In the genomic region with DNA sequence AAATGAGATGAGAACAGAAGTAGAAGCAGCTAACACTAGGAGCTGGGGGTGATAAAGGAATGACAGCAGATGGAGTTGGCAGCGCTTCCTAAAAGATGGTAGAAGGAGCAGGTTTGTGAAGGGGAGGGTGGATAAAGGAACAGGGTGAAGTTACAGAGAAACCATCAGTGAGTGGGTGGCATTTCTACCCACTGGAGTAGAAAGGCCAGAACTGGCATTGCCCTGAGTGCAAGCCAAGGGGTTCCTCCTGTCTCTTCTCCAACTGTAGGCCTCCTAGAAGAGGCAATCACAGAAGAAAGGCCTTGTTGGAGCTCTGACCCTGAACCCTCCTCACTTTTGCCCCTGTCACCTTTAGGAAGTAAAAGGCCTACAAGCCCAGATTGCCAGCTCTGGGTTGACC, we compare ENCODE assay signal across 19 cellular contexts. TPM values are rescaled to one million over a fixed set of nuclear protein-coding genes. Genes with fewer than 3 reads are reported as not detected.
DNase-seq lines count a peak whose midpoint lies in the region; ATAC-seq, FAIRE-seq and TF ChIP-seq lines count a peak whose summit lies in the region.
"Had no signal": no experiment of that assay in that cellular context is flagged by ENCODE, and none has a peak within 500 bp of the region (broad histone marks: within the 10 kb centered on the region; RNA-seq: fewer than 3 reads in every experiment).

No MANE protein-coding gene starts in this region.

- CTCF ChIA-PET in A549 (lab: Yijun Ruan, JAX) (interaction anchor here (0.6 to 9.8 kb wide), 23 partner anchors 10 to 224 kb away, joined by 3 to 112 read pairs (median 9); a partner anchor contains a TSS), Panc1 (lab: Charles Lee) (interaction anchor here (0.6 to 1.5 kb wide), 5 partner anchors 26 to 66 kb away, joined by 4 to 10 read pairs (median 5); a partner anchor contains a TSS)
- CTCF ChIA-PET in activated CD4-positive, alpha-beta memory T cell treated with anti-CD3 and anti-CD28 coated beads for 36 hours (lab: Charles Lee), result interaction anchor here (1.0 to 3.7 kb wide), 5 partner anchors 12 to 81 kb away, joined by 3 to 37 read pairs (median 6); no protein-coding TSS in a partner anchor

- no peak for TF ChIP-seq RAD21 in A549 (conservative IDR thresholded peaks at IDR 0.05 in 1 of 2, IDR thresholded peaks at IDR 0.05 in 1 of 2)

- TF ChIP-seq CTCF in A549 (IDR thresholded peaks at IDR 0.05) (no peak), Panc1 (IDR thresholded peaks at IDR 0.05) (no peak)

- peaks cover 3% of the 10 kb centered on the region for H3K4me1 Mint-ChIP-seq in activated CD4-positive, alpha-beta memory T cell treated with anti-CD3 and anti-CD28 coated beads for 36 hours (ENCODE audit: low read depth)
- H3K4me1 Mint-ChIP-seq in T-helper 2 cell treated with Interferon-gamma antibody and Interleukin-4, amounts not matched to agents 5 μg/mL and 100 μg/mL, for 36 hours (ENCODE audit: low read depth), result peaks cover 1% of the 10 kb centered on the region
- H3K4me1 Mint-ChIP-seq in activated T-cell treated with anti-CD3 and anti-CD28 coated beads, Interleukin-2, amount 50 U/mL, for 24 hours (ENCODE audit: low read depth), result peaks cover 8% of the 10 kb centered on the region

- 47% methylated on average over 1 of the region's 1 CpG for WGBS in A549 (ENCODE audit: missing lambda C conversion rate)

- no peak overlapping the region for H3K27ac Mint-ChIP-seq in activated CD4-positive, alpha-beta memory T cell treated with anti-CD3 and anti-CD28 coated beads for 36 hours
- H3K27ac Mint-ChIP-seq in T-helper 2 cell treated with Interferon-gamma antibody and Interleukin-4, amounts not matched to agents 5 μg/mL and 100 μg/mL, for 36 hours, result no peak overlapping the region
- no peak overlapping the region for H3K27ac Mint-ChIP-seq in activated T-cell treated with anti-CD3 and anti-CD28 coated beads, Interleukin-2, amount 50 U/mL, for 24 hours
- H3K27ac Mint-ChIP-seq: natural killer cell treated with Interleukin-12 subunit alpha and Interleukin-12 subunit beta and Interleukin-15 and Interleukin-18, amount 100 ng/mL, for 72 hours had no signal

- in situ Hi-C loops in Panc1 (cut with HindIII; ENCODE audit: low pct_unique_long_range_greater_than_20kb, low sequenced_read_pairs), result no loop called here

- no peak for DNase-seq in A549 (ENCODE audit: low read depth in 1 of 2, low spot score in 1 of 2)
- DNase-seq in Panc1 (ENCODE audit: low read depth, low spot score), result no peak
- DNase-seq in epithelial cell of prostate (ENCODE audit: low read depth, low spot score), result no peak
- no peak for DNase-seq in activated CD4-positive, alpha-beta memory T cell treated with anti-CD3 and anti-CD28 coated beads for 36 hours
- DNase-seq in stimulated activated CD4-positive, alpha-beta T cell treated with anti-CD3 and anti-CD28 coated beads, Interleukin-1b, Interleukin-23, amount 100 ng/mL, for 48 hours, result no peak
- no peak for DNase-seq in T-helper 2 cell treated with Interferon-gamma antibody and Interleukin-4, amounts not matched to agents 5 μg/mL and 100 μg/mL, for 36 hours (ENCODE audit: low spot score)
- DNase-seq in activated T-cell treated with anti-CD3 and anti-CD28 coated beads, Interleukin-2, amount 50 U/mL, for 24 hours, result no peak
- DNase-seq: activated gamma-delta T cell treated with Interleukin-2 at 50 U/mL for 16 hours; NCI-H2171 treated with DMSO at 0.1 percent for 48 hours; NK-92 treated with Interleukin-12 subunit alpha and Interleukin-12 subunit beta, amount 100 ng/mL, for 24 hours; sigmoid colon; stimulated activated CD4-positive, alpha-beta T cell treated with anti-CD3 and anti-CD28 coated beads, Interleukin-4, amount 100 ng/mL, for 4 hours had no signal

- peak overlapping the region; percentile 99 for H3K9ac ChIP-seq in mucosa of stomach (ENCODE audit: low read length)

- no peak overlapping the region for H3K4me3 Mint-ChIP-seq in activated CD4-positive, alpha-beta memory T cell treated with anti-CD3 and anti-CD28 coated beads for 36 hours
- H3K4me3 Mint-ChIP-seq in T-helper 2 cell treated with Interferon-gamma antibody and Interleukin-4, amounts not matched to agents 5 μg/mL and 100 μg/mL, for 36 hours, result no peak overlapping the region
- H3K4me3 Mint-ChIP-seq in activated T-cell treated with anti-CD3 and anti-CD28 coated beads, Interleukin-2, amount 50 U/mL, for 24 hours, result no peak overlapping the region
- H3K4me3 Mint-ChIP-seq: natural killer cell treated with Interleukin-12 subunit alpha and Interleukin-12 subunit beta and Interleukin-15 and Interleukin-18, amount 100 ng/mL, for 72 hours had no signal

- H3K36me3 Mint-ChIP-seq in activated CD4-positive, alpha-beta memory T cell treated with anti-CD3 and anti-CD28 coated beads for 36 hours, result no peaks in the 10 kb centered on the region
- no peaks in the 10 kb centered on the region for H3K36me3 Mint-ChIP-seq in T-helper 2 cell treated with Interferon-gamma antibody and Interleukin-4, amounts not matched to agents 5 μg/mL and 100 μg/mL, for 36 hours (ENCODE audit: low read depth)
- H3K36me3 Mint-ChIP-seq in activated T-cell treated with anti-CD3 and anti-CD28 coated beads, Interleukin-2, amount 50 U/mL, for 24 hours (ENCODE audit: low read depth), result no peaks in the 10 kb centered on the region
- H3K36me3 Mint-ChIP-seq: natural killer cell treated with Interleukin-12 subunit alpha and Interleukin-12 subunit beta and Interleukin-15 and Interleukin-18, amount 100 ng/mL, for 72 hours had no signal

- H3K27ac ChIP-seq in A549 (peak overlapping the region; percentile 96 to 97), Panc1 (ENCODE audit: low read length) (peak overlapping the region; percentile 98), epithelial cell of prostate (peak overlapping the region; percentile 97)
- H3K27ac ChIP-seq: sigmoid colon, SJSA1 had no signal

- peak overlapping the region; percentile 93 for H3K4me2 ChIP-seq in A549

- H3K36me3 ChIP-seq in Panc1 (ENCODE audit: control insufficient read depth, insufficient read depth, low read length) (peaks cover 10% of the 10 kb centered on the region), mucosa of stomach (ENCODE audit: control insufficient read depth, insufficient read depth, low read length) (peaks cover 18% of the 10 kb centered on the region)
- H3K36me3 ChIP-seq: sigmoid colon had no signal

- H3K4me3 ChIP-seq in A549 (peak overlapping the region; percentile 91), Panc1 (ENCODE audit: low read depth in 2 of 2, low read length in 2 of 2) (peak overlapping the region; percentile 81 to 100), mucosa of stomach (ENCODE audit: low read length) (peak overlapping the region; percentile 95)
- H3K4me3 ChIP-seq: SJSA1 had no signal

- H3K27me3 ChIP-seq in Panc1 (ENCODE audit: control insufficient read depth, insufficient read depth, low read length) (no peaks in the 10 kb centered on the region), mucosa of stomach (ENCODE audit: control insufficient read depth, insufficient read depth, low read length) (no peaks in the 10 kb centered on the region)
- H3K27me3 ChIP-seq: SJSA1 had no signal

- H3K4me1 ChIP-seq in A549 (peaks cover 52% of the 10 kb centered on the region), Panc1 (ENCODE audit: control insufficient read depth, insufficient read depth, low read length) (peaks cover 40% of the 10 kb centered on the region), mucosa of stomach (ENCODE audit: control insufficient read depth, insufficient read depth, low read length) (peaks cover 44% of the 10 kb centered on the region)

- H3K27me3 Mint-ChIP-seq in activated CD4-positive, alpha-beta memory T cell treated with anti-CD3 and anti-CD28 coated beads for 36 hours, result no peaks in the 10 kb centered on the region
- H3K27me3 Mint-ChIP-seq in T-helper 2 cell treated with Interferon-gamma antibody and Interleukin-4, amounts not matched to agents 5 μg/mL and 100 μg/mL, for 36 hours (ENCODE audit: low read depth), result peaks cover 11% of the 10 kb centered on the region
- H3K27me3 Mint-ChIP-seq in activated T-cell treated with anti-CD3 and anti-CD28 coated beads, Interleukin-2, amount 50 U/mL, for 24 hours, result no peaks in the 10 kb centered on the region

- ATAC-seq in A549 (no peak), Panc1 (no peak)
- ATAC-seq: natural killer cell treated with Interleukin-12 subunit alpha and Interleukin-12 subunit beta and Interleukin-15 and Interleukin-18, amount 100 ng/mL, for 72 hours had no signal

- BruUV-seq in Panc1 (replicated peaks; lab: Mats Ljungman, UMichigan), result no TSS peak

- no peak for FAIRE-seq in A549 (lab: Jason Lieb, UNC)
- FAIRE-seq: bronchial epithelial cell, GM19239, HTR-8/SVneo had no signal

- POLR2A ChIA-PET in A549 (lab: Yijun Ruan, JAX) (interaction anchor here (0.5 to 9.4 kb wide), 9 partner anchors 20 to 55 kb away, joined by 3 to 208 read pairs (median 8); a partner anchor contains a TSS), Panc1 (lab: Charles Lee) (interaction anchor here (0.7 to 2.5 kb wide), 5 partner anchors 25 to 56 kb away, joined by 3 to 12 read pairs (median 4); a partner anchor contains a TSS)
- POLR2A ChIA-PET in activated CD4-positive, alpha-beta memory T cell treated with anti-CD3 and anti-CD28 coated beads for 36 hours (lab: Charles Lee), result no interaction called here

- no peak; the same call in 1 of the 2 replicates for TF ChIP-seq POLR2A in A549 (IDR thresholded peaks at IDR 0.05; ENCODE audit: low read length)

- no peaks in the 10 kb centered on the region for H3K9me3 Mint-ChIP-seq in activated CD4-positive, alpha-beta memory T cell treated with anti-CD3 and anti-CD28 coated beads for 36 hours
- no peaks in the 10 kb centered on the region for H3K9me3 Mint-ChIP-seq in T-helper 2 cell treated with Interferon-gamma antibody and Interleukin-4, amounts not matched to agents 5 μg/mL and 100 μg/mL, for 36 hours
- H3K9me3 Mint-ChIP-seq in activated T-cell treated with anti-CD3 and anti-CD28 coated beads, Interleukin-2, amount 50 U/mL, for 24 hours, result no peaks in the 10 kb centered on the region
- H3K9me3 Mint-ChIP-seq: natural killer cell treated with Interleukin-12 subunit alpha and Interleukin-12 subunit beta and Interleukin-15 and Interleukin-18, amount 100 ng/mL, for 72 hours had no signal

- H3K9me3 ChIP-seq in A549 (no peaks in the 10 kb centered on the region), Panc1 (ENCODE audit: control insufficient read depth, insufficient read depth, low read depth, low read length) (no peaks in the 10 kb centered on the region), mucosa of stomach (ENCODE audit: control insufficient read depth, low read length) (no peaks in the 10 kb centered on the region)
- H3K9me3 ChIP-seq: sigmoid colon, SJSA1 had no signal

- intact Hi-C loops in Panc1 (cut with micrococcal nuclease; ENCODE audit: unreplicated experiment), result loop anchor here (2.0 kb wide), 1 partner anchor 46 kb away; a partner anchor contains a TSS
- intact Hi-C loops in activated CD4-positive, alpha-beta memory T cell treated with anti-CD3 and anti-CD28 coated beads for 36 hours (cut with micrococcal nuclease), result no loop called here

- no peak for TF ChIP-seq EP300 in A549 (IDR thresholded peaks at IDR 0.05)

RNA-seq across cellular contexts. Expression of a gene that starts 2.2 kb away (rescaled TPM):
- polyA plus RNA-seq in A549 (2011; rRNA removed) (2,476 and 2,635 TPM in 2 replicates), A549 (2017; fragmentation: RNase III; extraction: RNeasy Plus Mini Kit Qiagen cat#74134 plus additional on column Dnase treatment) (2,534 to 2,941 TPM (median 2,752 TPM) in 3 replicates)
- 2,127 and 2,527 TPM in 2 replicates for polyA plus RNA-seq in A549 (2012; cell fraction: cytosol; rRNA removed)
- polyA plus RNA-seq in A549 (2012; cell fraction: nucleus; rRNA removed), result 3,075 and 3,600 TPM in 2 replicates
- polyA minus RNA-seq in A549 (2011; rRNA and poly(A)+ RNA removed), result 2,971 and 3,475 TPM in 2 replicates
- 4,079 TPM for total RNA-seq in Panc1 (2021; ENCODE audit: unreplicated experiment)
- polyA plus RNA-seq in Panc1 (2012; ENCODE audit: insufficient read length), result 4,352 TPM
- total RNA-seq in activated CD4-positive, alpha-beta memory T cell treated with anti-CD3 and anti-CD28 coated beads for 36 hours, result 1 to 10 TPM; 4.9 to 5.6 TPM

RNA-seq across cellular contexts. Expression of a gene that starts 46.2 kb away (rescaled TPM):
- polyA plus RNA-seq in A549 (2011; rRNA removed) (1,385 and 2,250 TPM in 2 replicates), A549 (2017; fragmentation: RNase III; extraction: RNeasy Plus Mini Kit Qiagen cat#74134 plus additional on column Dnase treatment) (3,173 to 3,781 TPM (median 3,633 TPM) in 3 replicates)
- polyA plus RNA-seq in A549 (2012; cell fraction: cytosol; rRNA removed), result 2,547 and 2,774 TPM in 2 replicates
- polyA plus RNA-seq in A549 (2012; cell fraction: nucleus; rRNA removed), result 3,370 and 4,681 TPM in 2 replicates
- 2,077 and 2,477 TPM in 2 replicates for polyA minus RNA-seq in A549 (2011; rRNA and poly(A)+ RNA removed)
- 6,125 TPM for total RNA-seq in Panc1 (2021; ENCODE audit: unreplicated experiment)
- 7,157 TPM for polyA plus RNA-seq in Panc1 (2012; ENCODE audit: insufficient read length)
- under 1 TPM; 0.51 to 0.67 TPM for total RNA-seq in activated CD4-positive, alpha-beta memory T cell treated with anti-CD3 and anti-CD28 coated beads for 36 hours
- total RNA-seq: activated CD8-positive, alpha-beta memory T cell treated with anti-CD3 and anti-CD28 coated beads for 36 hours had no signal

RNA-seq across cellular contexts. Expression of a gene that starts 55.1 kb away (rescaled TPM):
- polyA plus RNA-seq in A549 (2011; rRNA removed) (577 and 650 TPM in 2 replicates), A549 (2017; fragmentation: RNase III; extraction: RNeasy Plus Mini Kit Qiagen cat#74134 plus additional on column Dnase treatment) (363 to 377 TPM (median 375 TPM) in 3 replicates)
- 209 and 256 TPM in 2 replicates for polyA plus RNA-seq in A549 (2012; cell fraction: cytosol; rRNA removed)
- polyA plus RNA-seq in A549 (2012; cell fraction: nucleus; rRNA removed), result 167 and 231 TPM in 2 replicates
- 707 and 843 TPM in 2 replicates for polyA minus RNA-seq in A549 (2011; rRNA and poly(A)+ RNA removed)
- 351 TPM for total RNA-seq in Panc1 (2021; ENCODE audit: unreplicated experiment)
- 242 TPM for polyA plus RNA-seq in Panc1 (2012; ENCODE audit: insufficient read length)
- 100 to 1,000 TPM; 686 to 718 TPM for total RNA-seq in activated CD4-positive, alpha-beta memory T cell treated with anti-CD3 and anti-CD28 coated beads for 36 hours

Comparison
In these comparisons a context has a peak if more than half of its experiments do, and no peak if none do; other contexts are left out.
1. RNA of a gene that starts 2.2 kb away (total RNA-seq): 4,079 TPM in Panc1 (single experiment); 4.9 to 5.6 TPM in activated CD4-positive, alpha-beta memory T cell treated with anti-CD3 and anti-CD28 coated beads for 36 hours; every median in the first group is over 100 times any median in the second.
2. RNA of a gene that starts 46.2 kb away (total RNA-seq): 6,125 TPM in Panc1 (single experiment); 0.51 to 0.67 TPM in activated CD4-positive, alpha-beta memory T cell treated with anti-CD3 and anti-CD28 coated beads for 36 hours; every median in the first group is over 1,000 times any median in the second.
3. Peak in every context shown above with its lines, with median percentiles within 50 percentile points of each other: H3K27ac ChIP-seq and H3K4me3 ChIP-seq.